In the genomic region with DNA sequence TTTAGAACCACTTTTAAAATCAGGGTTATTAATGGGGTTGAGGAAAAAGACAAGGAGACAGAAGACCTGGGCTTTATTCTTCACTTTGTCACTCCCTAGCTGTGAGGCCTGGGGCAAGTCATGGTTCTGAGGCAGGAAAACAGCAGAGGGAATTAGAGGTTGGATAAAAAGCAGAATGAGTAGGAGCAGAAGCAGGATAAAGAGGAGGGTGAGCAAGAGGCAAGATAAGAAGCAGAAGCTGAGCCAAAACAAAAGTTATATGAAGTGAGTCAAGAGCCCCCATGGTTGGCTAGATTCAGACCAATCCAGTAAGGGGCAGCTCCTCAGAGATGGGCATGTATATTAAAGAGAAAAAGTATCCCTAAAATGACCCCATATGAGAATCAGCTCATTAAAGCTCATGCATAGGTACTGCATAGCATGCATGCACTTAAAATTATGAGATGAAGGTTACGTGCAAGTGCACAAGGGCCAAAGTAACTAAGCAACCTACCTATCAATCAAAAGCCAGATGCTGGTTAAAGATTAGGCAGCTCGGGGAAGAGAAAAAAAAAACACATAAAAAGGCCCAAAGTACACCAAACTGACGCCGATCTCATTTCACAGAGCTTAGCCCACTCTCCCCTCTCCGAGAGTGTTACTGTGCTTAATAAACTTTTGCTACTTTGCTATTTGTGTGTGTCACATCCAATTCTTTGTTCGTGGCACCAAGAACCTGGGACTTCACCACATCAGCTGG, we compare ENCODE assay signal across 26 cellular contexts. TPM values are rescaled to one million over a fixed set of nuclear protein-coding genes. Genes with fewer than 3 reads are reported as not detected.
"Had no signal": no experiment of that assay in that cellular context is flagged by ENCODE, and none has a peak within 500 bp of the region (broad histone marks: within the 10 kb centered on the region; RNA-seq: fewer than 3 reads in every experiment).

No MANE protein-coding gene starts in this region.

- ATAC-seq: activated CD8-positive, alpha-beta T cell treated with anti-CD3 and anti-CD28 coated beads, Interleukin-2, amount 10 ng/mL, durations not matched to agents 7 days and 5 days; esophagus mucosa; right cardiac atrium had no signal

- H3K27me3 ChIP-seq: ascending aorta, thyroid gland had no signal

- H3K9me3 Mint-ChIP-seq: activated CD4-positive, alpha-beta T cell treated with anti-CD3 and anti-CD28 coated beads, Interleukin-2, amount 10 ng/mL, durations not matched to agents 24 days and 14 days; activated naive CD4-positive, alpha-beta T cell treated with anti-CD3 and anti-CD28 coated beads, Interleukin-2, amount 10 ng/mL, durations not matched to agents 7 days and 5 days; T-helper 2 cell treated with Interferon-gamma antibody and Interleukin-4, amounts not matched to agents 5 μg/mL and 100 μg/mL, for 36 hours had no signal

- H3K27ac Mint-ChIP-seq: activated CD4-positive, alpha-beta T cell treated with anti-CD3 and anti-CD28 coated beads, Interleukin-2, amount 10 ng/mL, durations not matched to agents 24 days and 14 days; activated CD8-positive, alpha-beta T cell treated with anti-CD3 and anti-CD28 coated beads, Interleukin-2, amount 10 ng/mL, durations not matched to agents 7 days and 5 days; activated naive CD4-positive, alpha-beta T cell treated with anti-CD3 and anti-CD28 coated beads, Interleukin-2, amount 10 ng/mL, durations not matched to agents 7 days and 5 days; nephron progenitor cell; T-helper 2 cell treated with Interferon-gamma antibody and Interleukin-4, amounts not matched to agents 5 μg/mL and 100 μg/mL, for 36 hours had no signal

- H3K4me3 ChIP-seq: ascending aorta, left ventricle myocardium inferior, thyroid gland had no signal

- H3K27ac ChIP-seq: ascending aorta, left ventricle myocardium inferior, thyroid gland had no signal

- H3K36me3 ChIP-seq: ascending aorta, left ventricle myocardium inferior, thyroid gland had no signal

- H3K36me3 Mint-ChIP-seq: activated naive CD4-positive, alpha-beta T cell treated with anti-CD3 and anti-CD28 coated beads, Interleukin-2, amount 10 ng/mL, durations not matched to agents 7 days and 5 days had no signal

- H3K9me3 ChIP-seq: ascending aorta, left ventricle myocardium inferior, thyroid gland had no signal

- DNase-seq: activated CD4-positive, alpha-beta T cell treated with anti-CD3 and anti-CD28 coated beads, Interleukin-2, amount 10 ng/mL, durations not matched to agents 24 days and 14 days; activated CD8-positive, alpha-beta T cell treated with anti-CD3 and anti-CD28 coated beads, Interleukin-2, amount 10 ng/mL, durations not matched to agents 7 days and 5 days; activated effector memory CD4-positive, alpha-beta T cell treated with Interleukin-2 at 50 U/mL for 16 hours; activated naive CD4-positive, alpha-beta T cell treated with anti-CD3 and anti-CD28 coated beads, Interleukin-2, amount 10 ng/mL, durations not matched to agents 7 days and 5 days; activated T-cell treated with anti-CD3 and anti-CD28 coated beads, Interleukin-2, amount 50 U/mL, for 48 hours; cerebellar nuclear complex; cortex of kidney; effector CD4-positive, alpha-beta T cell; left ventricle myocardium inferior; nephron progenitor cell; nucleus accumbens; right cardiac atrium; stimulated activated CD4-positive, alpha-beta T cell treated with anti-CD3 and anti-CD28 coated beads, Interleukin-2, amount 100 ng/mL, for 24 hours; stimulated activated naive CD4-positive, alpha-beta T cell treated with Interleukin-2 at 50 U/mL for 16 hours; thyroid gland had no signal

- H3K4me3 Mint-ChIP-seq: activated CD4-positive, alpha-beta T cell treated with anti-CD3 and anti-CD28 coated beads, Interleukin-2, amount 10 ng/mL, durations not matched to agents 24 days and 14 days; activated CD8-positive, alpha-beta T cell treated with anti-CD3 and anti-CD28 coated beads, Interleukin-2, amount 10 ng/mL, durations not matched to agents 7 days and 5 days; activated naive CD4-positive, alpha-beta T cell treated with anti-CD3 and anti-CD28 coated beads, Interleukin-2, amount 10 ng/mL, durations not matched to agents 7 days and 5 days; T-helper 2 cell treated with Interferon-gamma antibody and Interleukin-4, amounts not matched to agents 5 μg/mL and 100 μg/mL, for 36 hours had no signal

RNA-seq across cellular contexts. Expression of a gene that starts 2.3 kb away (rescaled TPM):
- total RNA-seq: activated CD4-positive, alpha-beta T cell treated with anti-CD3 and anti-CD28 coated beads, Interleukin-2, amount 10 ng/mL, durations not matched to agents 24 days and 14 days; activated CD8-positive, alpha-beta T cell treated with anti-CD3 and anti-CD28 coated beads, Interleukin-2, amount 10 ng/mL, durations not matched to agents 7 days and 5 days; ascending aorta; bronchial epithelial cell; esophagus mucosa; fibroblast of villous mesenchyme; glomerular endothelial cell; left ventricle myocardium inferior; myocyte; posterior vena cava; right cardiac atrium; subcutaneous adipose tissue; urinary bladder had no signal
- polyA plus RNA-seq: keratinocyte, urinary bladder had no signal
